25 cellular contexts compared by ENCODE assay signal in the genomic region with DNA sequence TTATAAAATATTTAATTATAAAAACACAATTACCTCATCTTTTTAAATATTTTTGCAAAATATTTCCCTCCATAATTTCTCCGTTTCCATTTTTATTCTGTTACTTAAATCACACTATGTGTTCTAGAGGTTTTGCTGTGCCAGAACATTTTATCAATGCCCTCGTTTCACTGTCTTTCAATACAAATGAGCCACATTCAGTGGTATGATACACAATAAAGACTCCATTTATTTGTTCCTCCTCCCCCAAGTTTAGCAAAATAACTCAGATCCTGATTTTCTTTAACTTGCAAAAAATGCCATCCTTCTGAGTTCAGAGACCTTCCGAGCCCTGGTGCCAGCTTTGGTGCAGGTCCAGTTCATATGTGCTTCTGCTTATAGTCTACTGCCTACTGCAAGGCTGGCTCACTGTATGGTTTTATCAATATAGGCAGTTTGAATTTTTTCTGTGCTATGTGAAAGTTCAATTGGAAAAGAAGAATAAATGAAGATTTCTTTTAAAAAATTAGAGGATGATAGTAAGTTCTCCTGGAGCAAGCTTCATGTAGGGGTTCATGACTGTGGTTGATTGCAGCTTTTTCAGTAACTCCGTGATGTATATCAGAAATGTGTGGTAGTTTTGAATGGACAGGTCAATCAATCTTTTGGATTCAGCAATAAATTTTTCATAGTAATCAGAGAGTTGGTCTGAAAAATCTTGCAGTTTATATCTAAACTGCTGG. TPM values are rescaled to one million over a fixed set of nuclear protein-coding genes. Genes with fewer than 3 reads are reported as not detected.
"Had no signal": no experiment of that assay in that cellular context is flagged by ENCODE, and none has a peak within 500 bp of the region (broad histone marks: within the 10 kb centered on the region; RNA-seq: fewer than 3 reads in every experiment).

No MANE protein-coding gene starts in this region.

- H3K4me3 Mint-ChIP-seq: immature natural killer cell; memory B cell; neural progenitor cell; stimulated activated memory B cell treated with anti-CD40 and anti-IgM and Interleukin-4, amounts not matched to agents 10 μg/mL and 1 μg/mL and 100 μg/mL, for 72 hours had no signal

- H3K27ac ChIP-seq: dorsolateral prefrontal cortex, neural progenitor cell, parathyroid adenoma, psoas muscle, skin epidermis, spleen, thoracic aorta, upper lobe of right lung, uterus had no signal

- H3K9ac ChIP-seq: neural progenitor cell, parathyroid adenoma had no signal

- H3K4me3 ChIP-seq: dorsolateral prefrontal cortex, lung, neural progenitor cell, psoas muscle, skin epidermis, spleen, thoracic aorta, tibial nerve, upper lobe of right lung, uterus had no signal

- DNase-seq: dorsolateral prefrontal cortex; effector CD4-positive, alpha-beta T cell; hypothalamus; immature natural killer cell; islet precursor cell; kidney glomerular epithelial cell; left ventricle myocardium superior; psoas muscle; right cardiac atrium; spleen; stimulated activated CD4-positive, alpha-beta T cell treated with anti-CD3 and anti-CD28 coated beads, Interleukin-4, amount 100 ng/mL, for 4 hours; stimulated activated naive CD8-positive, alpha-beta T cell treated with anti-CD3 and anti-CD28 coated beads, Interleukin-15, Interleukin-2, amounts not matched to agents 100 U/mL and 50 U/mL, for 24 hours; substantia nigra; upper lobe of right lung; uterus had no signal

- H3K4me2 ChIP-seq: neural progenitor cell had no signal

- ATAC-seq: left ventricle myocardium superior; psoas muscle; right cardiac atrium; stimulated activated memory B cell treated with anti-CD40 and anti-IgM and Interleukin-4, amounts not matched to agents 10 μg/mL and 1 μg/mL and 100 μg/mL, for 72 hours; stimulated activated naive CD8-positive, alpha-beta T cell treated with anti-CD3 and anti-CD28 coated beads, Interleukin-15, Interleukin-2, amounts not matched to agents 100 U/mL and 50 U/mL, for 24 hours; upper lobe of right lung had no signal

- H3K9me3 ChIP-seq: psoas muscle, spleen, thoracic aorta, tibial nerve, upper lobe of right lung, uterus had no signal

- H3K36me3 Mint-ChIP-seq: immature natural killer cell; memory B cell; neural progenitor cell; stimulated activated memory B cell treated with anti-CD40 and anti-IgM and Interleukin-4, amounts not matched to agents 10 μg/mL and 1 μg/mL and 100 μg/mL, for 72 hours had no signal

- H3K4me1 Mint-ChIP-seq: immature natural killer cell; memory B cell; nephron; neural progenitor cell; stimulated activated memory B cell treated with anti-CD40 and anti-IgM and Interleukin-4, amounts not matched to agents 10 μg/mL and 1 μg/mL and 100 μg/mL, for 72 hours had no signal

- H3K79me2 ChIP-seq: parathyroid adenoma had no signal

- H3K27ac Mint-ChIP-seq: memory B cell; nephron; neural progenitor cell; stimulated activated memory B cell treated with anti-CD40 and anti-IgM and Interleukin-4, amounts not matched to agents 10 μg/mL and 1 μg/mL and 100 μg/mL, for 72 hours had no signal

- H3K4me1 ChIP-seq: neural progenitor cell, parathyroid adenoma, psoas muscle, spleen, upper lobe of right lung, uterus had no signal

- H2AFZ ChIP-seq: neural progenitor cell, parathyroid adenoma had no signal

- H3K9me3 Mint-ChIP-seq: immature natural killer cell; memory B cell; nephron; neural progenitor cell; stimulated activated memory B cell treated with anti-CD40 and anti-IgM and Interleukin-4, amounts not matched to agents 10 μg/mL and 1 μg/mL and 100 μg/mL, for 72 hours had no signal

- H3K27me3 ChIP-seq: spleen, tibial nerve, upper lobe of right lung, uterus had no signal

- H3K36me3 ChIP-seq: neural progenitor cell, spleen, tibial nerve, upper lobe of right lung, uterus had no signal

RNA-seq across cellular contexts. Expression of a gene that starts 42.5 kb away (rescaled TPM):
- total RNA-seq: mononuclear cell had no signal
- polyA plus RNA-seq: immature natural killer cell had no signal
